In the genomic region with DNA sequence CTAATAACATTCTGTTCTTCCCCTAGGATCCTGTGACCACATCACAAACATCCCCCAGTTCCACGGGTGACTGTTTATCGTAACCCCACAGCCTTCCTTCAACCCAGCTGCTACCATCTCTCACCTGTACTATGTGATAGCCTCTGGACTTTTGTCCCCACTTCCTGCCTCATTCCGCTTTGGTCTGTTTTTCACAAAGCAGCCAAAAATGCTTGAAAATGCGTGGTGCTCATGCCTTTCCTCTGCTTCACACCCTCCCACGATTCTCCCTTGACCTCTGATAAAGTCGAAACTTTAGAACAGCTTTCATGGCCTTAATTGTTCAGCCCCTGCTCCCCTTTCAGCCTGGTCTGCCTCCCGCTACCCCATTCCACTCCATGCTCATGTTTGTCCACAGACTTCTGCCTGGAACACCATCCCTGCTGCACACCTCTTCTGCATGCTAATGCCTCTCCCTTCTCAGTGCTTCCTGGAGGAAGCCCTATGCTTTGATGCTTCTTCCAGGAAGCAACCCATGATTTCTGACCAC, we compare ENCODE assay signal across 16 cellular contexts.
"Had no signal": no experiment of that assay in that cellular context is flagged by ENCODE, and none has a peak within 500 bp of the region (broad histone marks: within the 10 kb centered on the region; RNA-seq: fewer than 3 reads in every experiment).

No MANE protein-coding gene starts in this region.

- H3K27me3 ChIP-seq: cardiac muscle cell, dorsolateral prefrontal cortex, spleen had no signal

- H3K9me3 Mint-ChIP-seq: activated CD4-positive, alpha-beta memory T cell treated with anti-CD3 and anti-CD28 coated beads for 36 hours; stimulated activated naive B cell treated with anti-CD40 and anti-IgM and Interleukin-4, amounts not matched to agents 10 μg/mL and 1 μg/mL and 100 μg/mL, for 72 hours; WTC11 had no signal

- H3K27ac Mint-ChIP-seq: activated CD4-positive, alpha-beta memory T cell treated with anti-CD3 and anti-CD28 coated beads for 36 hours; activated naive CD8-positive, alpha-beta T cell; naive thymus-derived CD4-positive, alpha-beta T cell; stimulated activated naive B cell treated with anti-CD40 and anti-IgM and Interleukin-4, amounts not matched to agents 10 μg/mL and 1 μg/mL and 100 μg/mL, for 72 hours; T-cell; WTC11 had no signal

- H3K4me3 Mint-ChIP-seq: activated CD4-positive, alpha-beta memory T cell treated with anti-CD3 and anti-CD28 coated beads for 36 hours; activated naive CD8-positive, alpha-beta T cell; naive thymus-derived CD4-positive, alpha-beta T cell; stimulated activated naive B cell treated with anti-CD40 and anti-IgM and Interleukin-4, amounts not matched to agents 10 μg/mL and 1 μg/mL and 100 μg/mL, for 72 hours; T-cell; WTC11 had no signal

- H3K9me3 ChIP-seq: left ventricle myocardium inferior, neutrophil, spleen had no signal

- H3K36me3 Mint-ChIP-seq: activated CD4-positive, alpha-beta memory T cell treated with anti-CD3 and anti-CD28 coated beads for 36 hours; activated naive CD8-positive, alpha-beta T cell; stimulated activated naive B cell treated with anti-CD40 and anti-IgM and Interleukin-4, amounts not matched to agents 10 μg/mL and 1 μg/mL and 100 μg/mL, for 72 hours; T-cell; WTC11 had no signal

- DNase-seq: activated CD4-positive, alpha-beta memory T cell treated with anti-CD3 and anti-CD28 coated beads for 36 hours; activated CD4-positive, alpha-beta T cell treated with anti-CD3 and anti-CD28 coated beads for 4 hours; dorsolateral prefrontal cortex; erythroblast; foreskin melanocyte; glutamatergic neuron; left ventricle myocardium inferior; naive thymus-derived CD4-positive, alpha-beta T cell; spleen; stimulated activated naive B cell treated with anti-CD40 and anti-IgM and Interleukin-4, amounts not matched to agents 10 μg/mL and 1 μg/mL and 100 μg/mL, for 72 hours; T-cell had no signal

- H2AFZ ChIP-seq: parathyroid adenoma had no signal

- H3K27ac ChIP-seq: cardiac muscle cell, dorsolateral prefrontal cortex, left ventricle myocardium inferior, neutrophil, parathyroid adenoma, spleen had no signal

- H3K4me3 ChIP-seq: cardiac muscle cell, dorsolateral prefrontal cortex, left ventricle myocardium inferior, spleen had no signal

- H3K36me3 ChIP-seq: cardiac muscle cell, left ventricle myocardium inferior, neutrophil, spleen had no signal

- H3K9ac ChIP-seq: parathyroid adenoma had no signal

- H3K79me2 ChIP-seq: parathyroid adenoma had no signal

- H3K27me3 Mint-ChIP-seq: activated naive CD8-positive, alpha-beta T cell; T-cell had no signal

- H3K4me1 Mint-ChIP-seq: naive thymus-derived CD4-positive, alpha-beta T cell; T-cell had no signal
